18 cellular contexts compared by ENCODE assay signal in genomic region chr2:236970656-236971010, GRCh38.
A peak's percentile ranks its signal among the peaks of the same experiment; 100 is the strongest.
DNase-seq lines count a peak whose midpoint lies in the region; ATAC-seq and TF ChIP-seq lines count a peak whose summit lies in the region.
"Had no signal": no experiment of that assay in that cellular context is flagged by ENCODE, and none has a peak within 500 bp of the region (broad histone marks: within the 10 kb centered on the region; RNA-seq: fewer than 3 reads in every experiment).

No MANE protein-coding gene starts in this region.

- H3K4me3 ChIP-seq in BLaER1 (0 out of 2 replicates have a peak overlapping the region, but pooled peaks have one; percentile 60), esophagus muscularis mucosa (no peak overlapping the region), neutrophil (ENCODE audit: low read depth in 1 of 2, low read length in 1 of 2) (no peak overlapping the region)
- H3K4me3 ChIP-seq: neural progenitor cell, prostate gland had no signal

- ATAC-seq in HG02588 (IDR thresholded peaks at IDR 0.05; ENCODE audit: unreplicated experiment) = no peak

- TF ChIP-seq POLR2A in esophagus muscularis mucosa (IDR thresholded peaks at IDR 0.05; ENCODE audit: low read depth) = no peak

- H3K27ac ChIP-seq in BLaER1 = peak overlapping the region; percentile 84; the same call in 1 of the 2 replicates
- H3K27ac ChIP-seq in KOPT-K1 (ENCODE audit: low read depth, low read length, poor library complexity, severe bottlenecking) = peak overlapping the region; percentile 99
- peak overlapping the region; percentile 34 to 68 (median 49) for H3K27ac ChIP-seq in esophagus muscularis mucosa (replicated peaks in 1 of 4)
- peak overlapping the region; percentile 87 for H3K27ac ChIP-seq in neutrophil
- H3K27ac ChIP-seq: neural progenitor cell, prostate gland had no signal

- TF ChIP-seq CTCF in esophagus muscularis mucosa (IDR thresholded peaks at IDR 0.05) (no peak), neutrophil (IDR thresholded peaks at IDR 0.05) (no peak)

- peaks cover 98% of the 10 kb centered on the region for H3K4me1 ChIP-seq in BLaER1
- peaks cover 3 to 18% (median 11%) of the 10 kb centered on the region in 4 donors for H3K4me1 ChIP-seq in esophagus muscularis mucosa
- peaks cover 86 to 88% of the 10 kb centered on the region in 2 experiments for H3K4me1 ChIP-seq in neutrophil (ENCODE audit: control insufficient read depth in 1 of 2, insufficient read depth in 1 of 2, low read depth in 1 of 2, low read length in 1 of 2)
- H3K4me1 ChIP-seq: prostate gland had no signal

- peak overlapping the region; percentile 92 for H3K4me2 ChIP-seq in BLaER1
- H3K4me2 ChIP-seq: neural progenitor cell had no signal

- no peaks in the 10 kb centered on the region for H3K27me3 ChIP-seq in BLaER1
- peaks cover 0 to 17% (median 3%) of the 10 kb centered on the region in 4 donors for H3K27me3 ChIP-seq in esophagus muscularis mucosa
- no peaks in the 10 kb centered on the region for H3K27me3 ChIP-seq in neutrophil
- H3K27me3 ChIP-seq: neural progenitor cell, spleen had no signal

- 97% methylated on average over 3 of the region's 3 CpGs for WGBS in esophagus muscularis mucosa

- no peak for TF ChIP-seq EP300 in esophagus muscularis mucosa (IDR thresholded peaks at IDR 0.05)

- H4K20me1 ChIP-seq in BLaER1 = no peaks in the 10 kb centered on the region

- H3K9me3 ChIP-seq in BLaER1 = peaks cover 1% of the 10 kb centered on the region; the same call in 1 of the 2 replicates
- no peaks in the 10 kb centered on the region for H3K9me3 ChIP-seq in KOPT-K1 (ENCODE audit: insufficient read depth, low read length, poor library complexity, severe bottlenecking)
- no peaks in the 10 kb centered on the region for H3K9me3 ChIP-seq in esophagus muscularis mucosa
- no peaks in the 10 kb centered on the region for H3K9me3 ChIP-seq in neutrophil
- H3K9me3 ChIP-seq: prostate gland, spleen had no signal

- H3K36me3 ChIP-seq in BLaER1 (no peaks in the 10 kb centered on the region), KOPT-K1 (ENCODE audit: insufficient read depth, low read length) (no peaks in the 10 kb centered on the region), esophagus muscularis mucosa (no peaks in the 10 kb centered on the region), neutrophil (no peaks in the 10 kb centered on the region)
- H3K36me3 ChIP-seq: neural progenitor cell, prostate gland, spleen had no signal

- intact Hi-C loops in esophagus muscularis mucosa (cut with DNase I) = no loop called here

- H3K9ac ChIP-seq in BLaER1 = peak overlapping the region; percentile 67; the same call in 1 of the 2 replicates
- H3K9ac ChIP-seq: neural progenitor cell had no signal

- DNase-seq in esophagus muscularis mucosa (ENCODE audit: extremely low spot score) = no peak
- DNase-seq in NCI-H128 (lab: John Stamatoyannopoulos, UW; ENCODE audit: unreplicated experiment) = no peak
- DNase-seq in mucosa of gallbladder (ENCODE audit: low spot score) = no peak
- DNase-seq: anterior cingulate cortex, KG1, kidney, mesendoderm, NCI-H1417 treated with DMSO at 0.1 percent for 48 hours, NCI-H2171 treated with DMSO at 0.1 percent for 48 hours, NCI-H526 treated with DMSO at 0.1 percent for 48 hours, SHP77, spleen had no signal

Comparison
In these comparisons a context has a peak if more than half of its experiments do, and no peak if none do; other contexts are left out.
1. H3K27ac ChIP-seq: peak in every context shown above with its lines; median percentile 99 in KOPT-K1; 87 in neutrophil; 84 in BLaER1; 49 in esophagus muscularis mucosa.